ENCODE assay signal across 1 cellular context in genomic region chr2:217856871-217857270, GRCh38.
TF ChIP-seq lines count a peak whose summit lies in the region.

No MANE protein-coding gene starts in this region.

TF ChIP-seq in K562, 482 proteins besides CTCF, POLR2A, EP300 and RAD21:
- TF ChIP-seq, protein P1, sequence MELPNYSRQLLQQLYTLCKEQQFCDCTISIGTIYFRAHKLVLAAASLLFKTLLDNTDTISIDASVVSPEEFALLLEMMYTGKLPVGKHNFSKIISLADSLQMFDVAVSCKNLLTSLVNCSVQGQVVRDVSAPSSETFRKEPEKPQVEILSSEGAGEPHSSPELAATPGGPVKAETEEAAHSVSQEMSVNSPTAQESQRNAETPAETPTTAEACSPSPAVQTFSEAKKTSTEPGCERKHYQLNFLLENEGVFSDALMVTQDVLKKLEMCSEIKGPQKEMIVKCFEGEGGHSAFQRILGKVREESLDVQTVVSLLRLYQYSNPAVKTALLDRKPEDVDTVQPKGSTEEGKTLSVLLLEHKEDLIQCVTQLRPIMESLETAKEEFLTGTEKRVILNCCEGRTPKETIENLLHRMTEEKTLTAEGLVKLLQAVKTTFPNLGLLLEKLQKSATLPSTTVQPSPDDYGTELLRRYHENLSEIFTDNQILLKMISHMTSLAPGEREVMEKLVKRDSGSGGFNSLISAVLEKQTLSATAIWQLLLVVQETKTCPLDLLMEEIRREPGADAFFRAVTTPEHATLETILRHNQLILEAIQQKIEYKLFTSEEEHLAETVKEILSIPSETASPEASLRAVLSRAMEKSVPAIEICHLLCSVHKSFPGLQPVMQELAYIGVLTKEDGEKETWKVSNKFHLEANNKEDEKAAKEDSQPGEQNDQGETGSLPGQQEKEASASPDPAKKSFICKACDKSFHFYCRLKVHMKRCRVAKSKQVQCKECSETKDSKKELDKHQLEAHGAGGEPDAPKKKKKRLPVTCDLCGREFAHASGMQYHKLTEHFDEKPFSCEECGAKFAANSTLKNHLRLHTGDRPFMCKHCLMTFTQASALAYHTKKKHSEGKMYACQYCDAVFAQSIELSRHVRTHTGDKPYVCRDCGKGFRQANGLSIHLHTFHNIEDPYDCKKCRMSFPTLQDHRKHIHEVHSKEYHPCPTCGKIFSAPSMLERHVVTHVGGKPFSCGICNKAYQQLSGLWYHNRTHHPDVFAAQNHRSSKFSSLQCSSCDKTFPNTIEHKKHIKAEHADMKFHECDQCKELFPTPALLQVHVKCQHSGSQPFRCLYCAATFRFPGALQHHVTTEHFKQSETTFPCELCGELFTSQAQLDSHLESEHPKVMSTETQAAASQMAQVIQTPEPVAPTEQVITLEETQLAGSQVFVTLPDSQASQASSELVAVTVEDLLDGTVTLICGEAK (IDR thresholded peaks at IDR 0.05): no peak
- TF ChIP-seq, protein P1 (CRISPR knock-in tag; IDR thresholded peaks at IDR 0.05): no peak
- TF ChIP-seq GATAD2B (IDR thresholded peaks at IDR 0.05; ENCODE audit: borderline replicate concordance): no peak
- TF ChIP-seq NCOR1 (IDR thresholded peaks at IDR 0.05): no peak
- no peak for TF ChIP-seq HDAC8 (tag; IDR thresholded peaks at IDR 0.05)
- no peak for TF ChIP-seq ZKSCAN8 (CRISPR knock-in tag; IDR thresholded peaks at IDR 0.05)
- TF ChIP-seq, protein P2, sequence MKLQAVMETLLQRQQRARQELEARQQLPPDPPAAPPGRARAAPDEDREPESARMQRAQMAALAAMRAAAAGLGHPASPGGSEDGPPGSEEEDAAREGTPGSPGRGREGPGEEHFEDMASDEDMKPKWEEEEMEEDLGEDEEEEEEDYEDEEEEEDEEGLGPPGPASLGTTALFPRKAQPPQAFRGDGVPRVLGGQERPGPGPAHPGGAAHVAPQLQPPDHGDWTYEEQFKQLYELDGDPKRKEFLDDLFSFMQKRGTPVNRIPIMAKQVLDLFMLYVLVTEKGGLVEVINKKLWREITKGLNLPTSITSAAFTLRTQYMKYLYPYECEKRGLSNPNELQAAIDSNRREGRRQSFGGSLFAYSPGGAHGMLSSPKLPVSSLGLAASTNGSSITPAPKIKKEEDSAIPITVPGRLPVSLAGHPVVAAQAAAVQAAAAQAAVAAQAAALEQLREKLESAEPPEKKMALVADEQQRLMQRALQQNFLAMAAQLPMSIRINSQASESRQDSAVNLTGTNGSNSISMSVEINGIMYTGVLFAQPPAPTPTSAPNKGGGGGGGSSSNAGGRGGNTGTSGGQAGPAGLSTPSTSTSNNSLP (IDR thresholded peaks at IDR 0.05; ENCODE audit: borderline replicate concordance, low read depth, low read length): no peak
- no peak for TF ChIP-seq ETV5 (CRISPR knock-in tag; IDR thresholded peaks at IDR 0.05; ENCODE audit: low read depth)
- no peak for TF ChIP-seq MED1 (CRISPR knock-in tag; IDR thresholded peaks at IDR 0.05; ENCODE audit: borderline replicate concordance)
- no peak for TF ChIP-seq BACH1 (tag; IDR thresholded peaks at IDR 0.05)
- TF ChIP-seq FOXK1 (CRISPR knock-in tag; IDR thresholded peaks at IDR 0.05; ENCODE audit: borderline replicate concordance): no peak
- TF ChIP-seq, protein P3, sequence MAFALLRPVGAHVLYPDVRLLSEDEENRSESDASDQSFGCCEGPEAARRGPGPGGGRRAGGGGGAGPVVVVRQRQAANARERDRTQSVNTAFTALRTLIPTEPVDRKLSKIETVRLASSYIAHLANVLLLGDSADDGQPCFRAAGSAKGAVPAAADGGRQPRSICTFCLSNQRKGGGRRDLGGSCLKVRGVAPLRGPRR (CRISPR knock-in tag; IDR thresholded peaks at IDR 0.05): no peak
